Comparison of ENCODE assay signal across 8 cellular contexts in the genomic region with DNA sequence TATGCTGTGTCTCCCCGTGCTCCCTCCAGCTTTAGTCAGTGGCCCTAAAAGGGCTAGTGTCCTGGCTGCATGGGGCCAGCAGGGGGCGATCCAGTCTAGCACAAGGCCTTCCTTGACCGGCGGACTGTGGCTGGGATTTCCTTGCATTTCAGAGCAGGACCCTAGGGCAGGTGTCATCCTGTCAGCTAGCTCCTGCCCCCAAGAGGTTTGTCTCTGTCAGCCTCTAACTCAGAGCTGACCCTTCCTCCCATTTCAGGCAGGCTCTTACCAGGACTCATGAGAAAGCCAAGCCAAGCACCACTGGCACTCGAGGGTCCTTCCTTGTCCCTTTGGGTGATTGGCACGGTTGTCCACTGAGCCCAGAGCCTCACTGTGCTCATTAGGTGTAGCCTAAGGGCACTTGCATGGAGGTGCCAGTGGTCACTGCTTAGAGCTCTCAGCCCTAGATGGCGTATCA.
A peak's percentile ranks its signal among the peaks of the same experiment; 100 is the strongest.
DNase-seq lines count a peak whose midpoint lies in the region; ATAC-seq, FAIRE-seq and TF ChIP-seq lines count a peak whose summit lies in the region.

No MANE protein-coding gene starts in this region.

- POLR2A ChIA-PET in H1 (lab: Charles Lee; ENCODE audit: partially characterized antibody) = no interaction called here

- H3K9ac ChIP-seq in SU-DHL-6 (ENCODE audit: low read length) (peak overlapping the region; percentile 74), H1 (replicated peaks in 1 of 4; ENCODE audit: extremely low read depth in 1 of 4, low read depth in 3 of 4, low read length in 3 of 4) (no peak overlapping the region)

- peaks cover 44% of the 10 kb centered on the region for H3F3A ChIP-seq in SU-DHL-6 (ENCODE audit: insufficient read depth)

- no peak overlapping the region; the same call in 1 of the 2 replicates for H3K18ac ChIP-seq in H1 (ENCODE audit: extremely low read depth, low read length)

- H3K56ac ChIP-seq in H1 (replicated peaks; ENCODE audit: insufficient read length, low read depth, low read length) = no peak overlapping the region

- peak; percentile 98 for TF ChIP-seq RAD21 in H1 (IDR thresholded peaks at IDR 0.05 in 1 of 2, conservative IDR thresholded peaks at IDR 0.05 in 1 of 2; ENCODE audit: low read depth in 2 of 2, low read length in 2 of 2)

- H2BK20ac ChIP-seq in H1 (ENCODE audit: low read length) = no peak overlapping the region

- peak; percentile 94 for FAIRE-seq in H1 (lab: Jason Lieb, UNC)

- H3K27me3 ChIP-seq in SU-DHL-6 (ENCODE audit: low read length) = no peaks in the 10 kb centered on the region
- H3K27me3 ChIP-seq in H1 (replicated peaks in 1 of 4; ENCODE audit: control insufficient read depth in 3 of 4, extremely low read depth in 1 of 4, insufficient read depth in 3 of 4, low read length in 3 of 4) = no peaks in the 10 kb centered on the region
- H3K27me3 ChIP-seq in osteoblast (ENCODE audit: insufficient read depth, low read length) = no peaks in the 10 kb centered on the region

- H2BK120ac ChIP-seq in H1 (replicated peaks; ENCODE audit: low read depth, low read length) = no peak overlapping the region

- no peaks in the 10 kb centered on the region for H3K36me3 ChIP-seq in SU-DHL-6 (ENCODE audit: low read length)
- H3K36me3 ChIP-seq in H1 (ENCODE audit: control insufficient read depth in 2 of 4, insufficient read depth in 4 of 4, low read length in 3 of 4) = no peaks in the 10 kb centered on the region
- no peaks in the 10 kb centered on the region for H3K36me3 ChIP-seq in osteoblast (ENCODE audit: insufficient read depth, low read length)

- CTCF ChIA-PET in H1 (lab: Charles Lee; ENCODE audit: partially characterized antibody) = interaction anchor here (0.6 to 0.9 kb wide), 2 partner anchors 83 to 91 kb away, joined by 3 read pairs; no protein-coding TSS in a partner anchor

- H3K14ac ChIP-seq in H1 (ENCODE audit: insufficient read length) = no peak overlapping the region

- H3K4ac ChIP-seq in H1 (replicated peaks; ENCODE audit: insufficient read length, low read depth, low read length) = no peak overlapping the region

- no peaks in the 10 kb centered on the region for H3K9me2 ChIP-seq in SU-DHL-6 (replicated peaks; ENCODE audit: insufficient read depth, low read length)

- DNase-seq in NCI-H2029 treated with DMSO at 0.1 percent for 48 hours (lab: John Stamatoyannopoulos, UW) (peak; percentile 12), NCI-H2029 (lab: John Stamatoyannopoulos, UW) (no peak), H1 (ENCODE audit: low read depth in 1 of 2, low spot score in 2 of 2) (peak; percentile 62 to 91), osteoblast (ENCODE audit: insufficient read length, low spot score, missing footprints) (no peak), NCI-H345 treated with DMSO at 0.1 percent for 48 hours (lab: John Stamatoyannopoulos, UW; ENCODE audit: unreplicated experiment) (no peak)

- H3K23ac ChIP-seq in H1 (ENCODE audit: insufficient read length) = no peak overlapping the region

- TF ChIP-seq CTCF in SU-DHL-6 (IDR thresholded peaks at IDR 0.05; ENCODE audit: insufficient read depth, low read length, poor library complexity, severe bottlenecking) = peak; percentile 87
- peak; percentile 96 to 97 (median 96) for TF ChIP-seq CTCF in H1 (IDR thresholded peaks at IDR 0.05; ENCODE audit: control extremely low read depth in 1 of 3, insufficient read depth in 1 of 3, low read depth in 1 of 3, low read length in 3 of 3)
- TF ChIP-seq CTCF in osteoblast (IDR thresholded peaks at IDR 0.05; ENCODE audit: extremely low read depth, low read depth, low read length) = peak; percentile 44

- peak overlapping the region; percentile 78 for H3K4me2 ChIP-seq in SU-DHL-6 (ENCODE audit: low read depth, low read length, poor library complexity, severe bottlenecking)
- no peak overlapping the region for H3K4me2 ChIP-seq in H1 (ENCODE audit: insufficient read depth in 1 of 2, low read depth in 2 of 2, low read length in 2 of 2)
- no peak overlapping the region for H3K4me2 ChIP-seq in osteoblast (ENCODE audit: insufficient read depth, low read length)

- H2AFZ ChIP-seq in SU-DHL-6 (ENCODE audit: low read depth, low read length, severe bottlenecking) (no peak overlapping the region), H1 (ENCODE audit: low read length) (peak overlapping the region; percentile 91; the same call in 1 of the 2 replicates), osteoblast (ENCODE audit: low read length) (no peak overlapping the region)

- peak overlapping the region; percentile 100 for H3K27ac ChIP-seq in SU-DHL-6 (ENCODE audit: low read depth, low read length)
- no peak overlapping the region for H3K27ac ChIP-seq in H1 (ENCODE audit: low read depth, low read length)
- no peak overlapping the region for H3K27ac ChIP-seq in osteoblast (ENCODE audit: low read depth, low read length)

- 39% methylated on average over 7 of the region's 7 CpGs; no CpG with 5 or more reads in 1 of the 2 experiments for WGBS in H1 (ENCODE audit: extremely low coverage in 1 of 2, insufficient coverage in 1 of 2, insufficient read length in 1 of 2, insufficient replicate concordance in 2 of 2, low coverage in 1 of 2, low lambda C conversion rate in 2 of 2, missing lambda C conversion rate in 1 of 2), 2 experiments

- no peak overlapping the region for H2BK15ac ChIP-seq in H1 (ENCODE audit: low read length)

- TF ChIP-seq POLR2A in H1 (IDR thresholded peaks at IDR 0.05; ENCODE audit: control extremely low read depth in 1 of 2, low read depth in 2 of 2, low read length in 2 of 2) = no peak

- no peak for TF ChIP-seq EP300 in H1 (IDR thresholded peaks at IDR 0.05; ENCODE audit: borderline replicate concordance in 1 of 2, low read depth in 2 of 2, low read length in 2 of 2)

- H4K5ac ChIP-seq in H1 (ENCODE audit: insufficient read length, low read depth, low read length) = no peak overlapping the region

- H3K23me2 ChIP-seq in H1 (ENCODE audit: low read depth, low read length) = no peaks in the 10 kb centered on the region

- H4K8ac ChIP-seq in H1 (ENCODE audit: extremely low read depth, insufficient read depth, low read length) = no peak overlapping the region

- H3K4me3 ChIP-seq in SU-DHL-6 (ENCODE audit: insufficient read depth, low read length, poor library complexity, severe bottlenecking) = peak overlapping the region; percentile 16
- no peak overlapping the region for H3K4me3 ChIP-seq in H1 (ENCODE audit: extremely low read depth in 1 of 4, insufficient read depth in 2 of 4, low read depth in 3 of 4, low read length in 4 of 4)
- no peak overlapping the region for H3K4me3 ChIP-seq in osteoblast (ENCODE audit: insufficient read depth, low read length)

- H3K79me2 ChIP-seq in SU-DHL-6 (ENCODE audit: insufficient read depth, low read length) (peaks cover 27% of the 10 kb centered on the region), H1 (ENCODE audit: control insufficient read depth in 1 of 2, insufficient read depth in 2 of 2, low read length in 2 of 2) (no peaks in the 10 kb centered on the region), osteoblast (ENCODE audit: insufficient read depth, low read length) (no peaks in the 10 kb centered on the region)

- H3K9me3 ChIP-seq in SU-DHL-6 (ENCODE audit: insufficient read depth, low read length) (no peaks in the 10 kb centered on the region), H1 (ENCODE audit: insufficient read depth in 2 of 2, low read depth in 1 of 2, low read length in 1 of 2) (no peaks in the 10 kb centered on the region), osteoblast (ENCODE audit: low read depth, low read length) (no peaks in the 10 kb centered on the region)

- ATAC-seq in GM21390 (IDR thresholded peaks at IDR 0.05; ENCODE audit: unreplicated experiment) = peak; percentile 91
- ATAC-seq in HG03521 (IDR thresholded peaks at IDR 0.05; ENCODE audit: unreplicated experiment) = peak; percentile 65

- no peak overlapping the region for H2AK5ac ChIP-seq in H1 (ENCODE audit: low read depth, low read length)

- peaks cover 0 to 4% (median 0%) of the 10 kb centered on the region in 4 experiments; a peak in 2 of 7 replicates for H3K4me1 ChIP-seq in H1 (replicated peaks in 1 of 4; ENCODE audit: control insufficient read depth in 3 of 4, insufficient read depth in 4 of 4, low read length in 3 of 4)
- H3K4me1 ChIP-seq in osteoblast (ENCODE audit: insufficient read depth, low read length) = no peaks in the 10 kb centered on the region

- H4K20me1 ChIP-seq in SU-DHL-6 (ENCODE audit: low read depth, low read length) (no peaks in the 10 kb centered on the region), H1 (replicated peaks in 1 of 2; ENCODE audit: control insufficient read depth in 1 of 2, insufficient read depth in 2 of 2, low read length in 2 of 2) (no peaks in the 10 kb centered on the region), osteoblast (ENCODE audit: insufficient read depth, low read length) (no peaks in the 10 kb centered on the region)

- no peak overlapping the region for H2BK5ac ChIP-seq in H1 (ENCODE audit: low read depth, low read length)

- no peak overlapping the region for H4K91ac ChIP-seq in H1 (replicated peaks; ENCODE audit: insufficient read length, low read length)

- H3K79me1 ChIP-seq in H1 (ENCODE audit: low read depth, low read length) = no peaks in the 10 kb centered on the region

- H2BK12ac ChIP-seq in H1 (ENCODE audit: low read depth, low read length) = no peak overlapping the region

TF ChIP-seq in H1, 55 proteins besides CTCF, POLR2A, EP300 and RAD21 (continues in another document):
- TF ChIP-seq, protein P1, sequence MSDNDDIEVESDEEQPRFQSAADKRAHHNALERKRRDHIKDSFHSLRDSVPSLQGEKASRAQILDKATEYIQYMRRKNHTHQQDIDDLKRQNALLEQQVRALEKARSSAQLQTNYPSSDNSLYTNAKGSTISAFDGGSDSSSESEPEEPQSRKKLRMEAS (IDR thresholded peaks at IDR 0.05) = peak; percentile 11; the same call in 1 of the 2 replicates
- TF ChIP-seq SIN3A (conservative IDR thresholded peaks at IDR 0.05 in 1 of 2, IDR thresholded peaks at IDR 0.05 in 1 of 2; ENCODE audit: low read depth in 1 of 2, low read length in 2 of 2) (peak in 1 of 2 experiments; percentile 56; a peak in 1 of 4 replicates), CHD1 (IDR thresholded peaks at IDR 0.05; ENCODE audit: low read depth, low read length) (no peak), RBBP5 (IDR thresholded peaks at IDR 0.05; ENCODE audit: borderline replicate concordance, low read depth, low read length) (no peak), MAFK (IDR thresholded peaks at IDR 0.05; ENCODE audit: low read depth, low read length) (peak; percentile 44; the same call in 1 of the 2 replicates), TBP (IDR thresholded peaks at IDR 0.05; ENCODE audit: low read depth, low read length) (peak; percentile 83), EGR1 (IDR thresholded peaks at IDR 0.05; ENCODE audit: borderline replicate concordance, low read depth, low read length) (no peak)
- TF ChIP-seq, protein P2, sequence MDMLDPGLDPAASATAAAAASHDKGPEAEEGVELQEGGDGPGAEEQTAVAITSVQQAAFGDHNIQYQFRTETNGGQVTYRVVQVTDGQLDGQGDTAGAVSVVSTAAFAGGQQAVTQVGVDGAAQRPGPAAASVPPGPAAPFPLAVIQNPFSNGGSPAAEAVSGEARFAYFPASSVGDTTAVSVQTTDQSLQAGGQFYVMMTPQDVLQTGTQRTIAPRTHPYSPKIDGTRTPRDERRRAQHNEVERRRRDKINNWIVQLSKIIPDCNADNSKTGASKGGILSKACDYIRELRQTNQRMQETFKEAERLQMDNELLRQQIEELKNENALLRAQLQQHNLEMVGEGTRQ (IDR thresholded peaks at IDR 0.05; ENCODE audit: low read length) = no peak

Comparison
In these comparisons a context has a peak if more than half of its experiments do, and no peak if none do; other contexts are left out.
1. DNase-seq: peak in NCI-H2029 treated with DMSO at 0.1 percent for 48 hours (single experiment) and H1 (2 of 2); none in NCI-H2029 (single experiment), osteoblast (single experiment) and NCI-H345 treated with DMSO at 0.1 percent for 48 hours (single experiment).
2. CTCF ChIP-seq: peak in every context shown above with its lines; median percentile 96 in H1; 87 in SU-DHL-6; 44 in osteoblast.